ENCODE assay signal across 13 cellular contexts in genomic region chr3:184564685-184565385, GRCh38. TPM values are rescaled to one million over a fixed set of nuclear protein-coding genes. Genes with fewer than 3 reads are reported as not detected.
DNase-seq lines count a peak whose midpoint lies in the region; ATAC-seq and TF ChIP-seq lines count a peak whose summit lies in the region.
"Had no signal": no experiment of that assay in that cellular context is flagged by ENCODE, and none has a peak within 500 bp of the region (broad histone marks: within the 10 kb centered on the region; RNA-seq: fewer than 3 reads in every experiment).

No MANE protein-coding gene starts in this region.

- H3K27me3 ChIP-seq in mesenchymal stem cell (ENCODE audit: control insufficient read depth in 1 of 2, insufficient read depth in 1 of 2, low read length in 2 of 2), result peaks cover 2 to 62% of the 10 kb centered on the region in 2 experiments
- peaks cover 0 to 68% (median 24%) of the 10 kb centered on the region in 7 donors for H3K27me3 ChIP-seq in spleen (replicated peaks in 1 of 7)
- H3K27me3 ChIP-seq in adrenal gland, result no peaks in the 10 kb centered on the region

- CTCF ChIA-PET in Calu3 (lab: Charles Lee), result interaction anchor here (1.0 to 1.7 kb wide), 4 partner anchors 36 to 221 kb away, joined by 3 to 5 read pairs (median 4); no protein-coding TSS in a partner anchor
- CTCF ChIA-PET in T-cell (lab: Charles Lee), result interaction anchor here (0.6 to 0.9 kb wide), 3 partner anchors 167 to 221 kb away, joined by 3 to 6 read pairs (median 4); no protein-coding TSS in a partner anchor

- WGBS in mesenchymal stem cell, result 55% methylated on average over 5 of the region's 5 CpGs
- 60 to 88% (median 77%) methylated on average over 4 to 5 of the region's 5 CpGs for WGBS in spleen, 5 donors
- 76 to 86% (median 84%) methylated on average over 5 of the region's 5 CpGs for WGBS in adrenal gland, 4 donors

- peaks cover 32% of the 10 kb centered on the region for H3K36me3 Mint-ChIP-seq in Calu3 (ENCODE audit: insufficient read depth, unreplicated experiment)
- H3K36me3 Mint-ChIP-seq in brain, result no peaks in the 10 kb centered on the region
- no peaks in the 10 kb centered on the region for H3K36me3 Mint-ChIP-seq in naive thymus-derived CD8-positive, alpha-beta T cell
- no peaks in the 10 kb centered on the region for H3K36me3 Mint-ChIP-seq in T-cell

- no peak overlapping the region for H2BK120ac ChIP-seq in mesenchymal stem cell (ENCODE audit: low read depth, low read length)

- ATAC-seq in naive thymus-derived CD8-positive, alpha-beta T cell, result no peak
- ATAC-seq in T-cell (replicated peaks in 1 of 4), result no peak
- ATAC-seq: right cardiac atrium, T-helper 17 cell had no signal

- BruUV-seq in Calu3 (replicated peaks; lab: Mats Ljungman, UMichigan), result no TSS peak

- H3K27ac Mint-ChIP-seq in Calu3 (ENCODE audit: unreplicated experiment) (peak overlapping the region; percentile 8), brain (peak overlapping the region; percentile 62 to 97 (median 91)), T-cell (no peak overlapping the region)
- peak overlapping the region in 2 of 10 donors; percentile 15 to 19 for H3K27ac Mint-ChIP-seq in naive thymus-derived CD8-positive, alpha-beta T cell
- H3K27ac Mint-ChIP-seq: activated CD4-positive, alpha-beta memory T cell treated with anti-CD3 and anti-CD28 coated beads, Interleukin-2, amount 10 ng/mL, durations not matched to agents 7 days and 5 days; T-helper 17 cell had no signal

- H3K4me3 Mint-ChIP-seq in Calu3 (ENCODE audit: low read depth, unreplicated experiment) (peak overlapping the region; percentile 38), brain (peak overlapping the region; percentile 70 to 97 (median 88)), T-cell (no peak overlapping the region)
- H3K4me3 Mint-ChIP-seq in naive thymus-derived CD8-positive, alpha-beta T cell, result no peak overlapping the region
- H3K4me3 Mint-ChIP-seq: activated CD4-positive, alpha-beta memory T cell treated with anti-CD3 and anti-CD28 coated beads, Interleukin-2, amount 10 ng/mL, durations not matched to agents 7 days and 5 days; T-helper 17 cell had no signal

- H4K91ac ChIP-seq in mesenchymal stem cell (ENCODE audit: low read length), result peak overlapping the region; percentile 31

- H3K9me3 ChIP-seq in mesenchymal stem cell (ENCODE audit: control insufficient read depth, low read length) (no peaks in the 10 kb centered on the region), spleen (no peaks in the 10 kb centered on the region), adrenal gland (replicated peaks in 1 of 3) (no peaks in the 10 kb centered on the region)
- H3K9me3 ChIP-seq: BLaER1 treated with 17β-estradiol and CSF1 and Interleukin-3, amounts not matched to agents 10 nM and 100 nM had no signal

- TF ChIP-seq POLR2A in spleen (IDR thresholded peaks at IDR 0.05) (no peak), adrenal gland (IDR thresholded peaks at IDR 0.05) (no peak)

- no peak overlapping the region for H3K4me3 ChIP-seq in mesenchymal stem cell (ENCODE audit: insufficient read depth in 1 of 2, low read depth in 1 of 2, low read length in 2 of 2)
- H3K4me3 ChIP-seq in spleen, result no peak overlapping the region
- no peak overlapping the region for H3K4me3 ChIP-seq in adrenal gland

- no peaks in the 10 kb centered on the region for H3K9me3 Mint-ChIP-seq in Calu3 (ENCODE audit: low read depth, unreplicated experiment)
- no peaks in the 10 kb centered on the region for H3K9me3 Mint-ChIP-seq in brain
- no peaks in the 10 kb centered on the region for H3K9me3 Mint-ChIP-seq in naive thymus-derived CD8-positive, alpha-beta T cell
- no peaks in the 10 kb centered on the region for H3K9me3 Mint-ChIP-seq in T-cell
- H3K9me3 Mint-ChIP-seq: activated CD4-positive, alpha-beta memory T cell treated with anti-CD3 and anti-CD28 coated beads, Interleukin-2, amount 10 ng/mL, durations not matched to agents 7 days and 5 days had no signal

- H3K4me1 Mint-ChIP-seq in Calu3 (ENCODE audit: low read depth, unreplicated experiment) (peaks cover 50% of the 10 kb centered on the region), brain (peaks cover 73% of the 10 kb centered on the region), T-cell (peaks cover 21 to 40% (median 21%) of the 10 kb centered on the region in 3 donors)
- H3K4me1 Mint-ChIP-seq in naive thymus-derived CD8-positive, alpha-beta T cell, result peaks cover 17 to 36% (median 26%) of the 10 kb centered on the region in 4 donors

- peaks cover 46% of the 10 kb centered on the region for H3K4me1 ChIP-seq in mesenchymal stem cell (ENCODE audit: control insufficient read depth, insufficient read depth, low read depth, low read length)
- H3K4me1 ChIP-seq in spleen, result peaks cover 17 to 58% (median 42%) of the 10 kb centered on the region in 6 donors
- H3K4me1 ChIP-seq in adrenal gland (replicated peaks in 1 of 2), result peaks cover 15 to 32% of the 10 kb centered on the region in 2 donors

- H3K4ac ChIP-seq in mesenchymal stem cell (ENCODE audit: low read depth in 1 of 2, low read length in 2 of 2), result no peak overlapping the region

- POLR2A ChIA-PET in naive thymus-derived CD8-positive, alpha-beta T cell (lab: Charles Lee), result no interaction called here
- POLR2A ChIA-PET in T-cell (lab: Charles Lee), result no interaction called here

- peak overlapping the region in 1 of 2 experiments; percentile 34 for H3K23ac ChIP-seq in mesenchymal stem cell (ENCODE audit: low read length in 2 of 2)

- H3K36me3 ChIP-seq in mesenchymal stem cell (ENCODE audit: control insufficient read depth in 1 of 2, insufficient read depth in 2 of 2, low read depth in 1 of 2, low read length in 2 of 2) (no peaks in the 10 kb centered on the region), spleen (no peaks in the 10 kb centered on the region), adrenal gland (replicated peaks in 1 of 2) (no peaks in the 10 kb centered on the region)
- H3K36me3 ChIP-seq: BLaER1 treated with 17β-estradiol and CSF1 and Interleukin-3, amounts not matched to agents 10 nM and 100 nM had no signal

- H3K4me2 ChIP-seq in mesenchymal stem cell (ENCODE audit: low read length, poor library complexity, severe bottlenecking), result no peak overlapping the region

- H3K9ac ChIP-seq in mesenchymal stem cell (ENCODE audit: low read length), result peak overlapping the region; percentile 70
- H3K9ac ChIP-seq: BLaER1 treated with 17β-estradiol and CSF1 and Interleukin-3, amounts not matched to agents 10 nM and 100 nM had no signal

- peak overlapping the region in 1 of 2 experiments; percentile 26 for H3K14ac ChIP-seq in mesenchymal stem cell (ENCODE audit: low read length in 2 of 2)

- DNase-seq in Calu3 (no peak), mesenchymal stem cell (no peak), spleen (peak; percentile 41), putamen (ENCODE audit: low spot score) (no peak), T-cell (no peak), adrenal gland (no peak)
- DNase-seq in naive thymus-derived CD8-positive, alpha-beta T cell, result no peak
- DNase-seq: activated CD4-positive, alpha-beta memory T cell treated with anti-CD3 and anti-CD28 coated beads, Interleukin-2, amount 10 ng/mL, durations not matched to agents 7 days and 5 days; OCI-M1; T-helper 17 cell had no signal

- H3K27me3 Mint-ChIP-seq in Calu3 (ENCODE audit: unreplicated experiment) (peaks cover 57% of the 10 kb centered on the region), brain (peaks cover 30% of the 10 kb centered on the region), T-cell (peaks cover 19 to 55% of the 10 kb centered on the region in 2 donors)
- H3K27me3 Mint-ChIP-seq in naive thymus-derived CD8-positive, alpha-beta T cell, result peaks cover 19 to 48% (median 32%) of the 10 kb centered on the region in 5 donors

- peak overlapping the region; percentile 12 to 37 for H3K18ac ChIP-seq in mesenchymal stem cell (ENCODE audit: low read depth in 1 of 2, low read length in 2 of 2)

- no peak overlapping the region for H2BK5ac ChIP-seq in mesenchymal stem cell (ENCODE audit: low read depth, low read length, poor library complexity, severe bottlenecking)

- TF ChIP-seq CTCF in Calu3 (IDR thresholded peaks at IDR 0.05; ENCODE audit: unreplicated experiment) (no peak), brain (conservative IDR thresholded peaks at IDR 0.05) (no peak), spleen (IDR thresholded peaks at IDR 0.05 in 8 of 11, conservative IDR thresholded peaks at IDR 0.05 in 3 of 11) (no peak), adrenal gland (IDR thresholded peaks at IDR 0.05) (no peak)

- peak overlapping the region; percentile 29 to 38 for H2BK12ac ChIP-seq in mesenchymal stem cell (ENCODE audit: low read length in 2 of 2)

- intact Hi-C loops in Calu3 (cut with micrococcal nuclease; ENCODE audit: unreplicated experiment), result loop anchor here (1.0 kb wide), 2 partner anchors 61 to 145 kb away; no protein-coding TSS in a partner anchor
- intact Hi-C loops in spleen (cut with DNase I; ENCODE audit: low total_unique reads), result no loop called here
- intact Hi-C loops in adrenal gland (cut with DNase I), result no loop called here

- H2AFZ ChIP-seq in mesenchymal stem cell (ENCODE audit: low read depth, low read length), result no peak overlapping the region

- H2AK5ac ChIP-seq in mesenchymal stem cell (ENCODE audit: low read length, severe bottlenecking), result no peak overlapping the region

- no peak overlapping the region for H2BK15ac ChIP-seq in mesenchymal stem cell (ENCODE audit: low read depth, poor library complexity, severe bottlenecking)

- no peak overlapping the region for H3K27ac ChIP-seq in mesenchymal stem cell (ENCODE audit: low read length, poor library complexity, severe bottlenecking)
- no peak overlapping the region for H3K27ac ChIP-seq in spleen
- peak overlapping the region in 1 of 5 donors; percentile 55 for H3K27ac ChIP-seq in adrenal gland
- H3K27ac ChIP-seq: BLaER1 treated with 17β-estradiol and CSF1 and Interleukin-3, amounts not matched to agents 10 nM and 100 nM had no signal

- peak overlapping the region; percentile 31 for H4K8ac ChIP-seq in mesenchymal stem cell (ENCODE audit: low read length)

- H3K79me1 ChIP-seq in mesenchymal stem cell (replicated peaks; ENCODE audit: low read length, poor library complexity, severe bottlenecking), result no peaks in the 10 kb centered on the region

RNA-seq across cellular contexts. Expression of gene EPHB3, which starts 3.2 kb away (rescaled TPM):
- total RNA-seq in Calu3 (2022) (2.5 and 2.8 TPM in 2 replicates), spleen (1 to 10 TPM in 4 of 7 donors, under 1 TPM in 3; 0.23 to 2.3 (median 1.3) TPM), T-cell (1 to 10 TPM in 1 of 5 donors, under 1 TPM in 4; 0.35 to 1.1 (median 0.55) TPM), adrenal gland (1 to 10 TPM in 5 of 8 donors, under 1 TPM in 3; 0.52 to 3.1 (median 1.3) TPM)
- polyA plus RNA-seq in brain (ENCODE audit: insufficient read depth, low read depth, low replicate concordance) (17.0 TPM), spleen (under 1 TPM; 0.48 to 0.98 (median 0.52) TPM), adrenal gland (1 to 10 TPM in 2 of 3 donors, under 1 TPM in 1; 0.29 to 1.2 (median 1.0) TPM)
- 2.3 TPM for polyA plus RNA-seq in mesenchymal stem cell (2013, experiment 1 of 2)
- 2.2 TPM for polyA plus RNA-seq in mesenchymal stem cell (2013, experiment 2 of 2)
- total RNA-seq in naive thymus-derived CD8-positive, alpha-beta T cell, result not detected
- under 1 TPM; 0.23 to 0.59 (median 0.55) TPM for polyA plus RNA-seq in naive thymus-derived CD8-positive, alpha-beta T cell

Comparison
In these comparisons a context has a peak if more than half of its experiments do, and no peak if none do; other contexts are left out.
1. H3K27ac Mint-ChIP-seq: peak in Calu3 (single experiment) and brain (5 of 5); none in T-cell (0 of 2).
2. H3K4me3 Mint-ChIP-seq: peak in Calu3 (single experiment) and brain (5 of 5); none in naive thymus-derived CD8-positive, alpha-beta T cell (0 of 10) and T-cell (0 of 3).